In the genomic region with DNA sequence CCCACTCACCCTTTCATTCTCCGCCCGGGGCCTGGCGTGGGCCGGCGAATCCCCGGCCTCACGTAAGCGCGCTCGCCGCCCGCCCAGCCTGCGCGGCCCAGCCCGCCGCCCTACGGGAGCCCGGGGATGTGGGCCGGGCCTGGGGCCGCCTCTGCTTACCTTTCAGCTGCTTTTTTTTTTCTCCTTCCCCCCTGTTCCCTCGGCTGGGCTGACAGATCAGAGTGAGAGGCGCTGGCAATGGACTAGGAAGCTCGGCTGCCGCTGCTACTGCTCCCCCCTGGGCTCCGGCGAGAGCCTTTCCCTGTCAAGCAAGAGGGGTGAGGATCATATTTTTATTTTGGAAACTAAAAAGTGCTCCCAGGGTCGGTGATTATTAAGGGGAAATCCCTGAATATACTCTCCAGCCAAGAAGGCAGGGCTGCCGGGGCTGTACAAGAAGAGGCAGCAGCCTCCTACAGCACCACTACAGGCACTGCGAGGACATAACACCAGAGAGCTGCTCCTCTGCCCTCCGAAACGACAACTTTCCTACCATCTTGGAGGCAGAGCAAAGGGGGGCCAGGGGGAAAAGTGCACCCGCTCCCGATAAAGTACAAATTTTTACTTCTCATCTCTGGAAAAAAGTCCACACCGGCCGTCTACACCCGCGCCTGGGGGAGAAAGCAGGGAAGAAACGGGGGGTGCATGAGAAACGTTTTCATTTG, we compare ENCODE assay signal across 1 cellular context.
TF ChIP-seq lines count a peak whose summit lies in the region.

A gene with protein sequence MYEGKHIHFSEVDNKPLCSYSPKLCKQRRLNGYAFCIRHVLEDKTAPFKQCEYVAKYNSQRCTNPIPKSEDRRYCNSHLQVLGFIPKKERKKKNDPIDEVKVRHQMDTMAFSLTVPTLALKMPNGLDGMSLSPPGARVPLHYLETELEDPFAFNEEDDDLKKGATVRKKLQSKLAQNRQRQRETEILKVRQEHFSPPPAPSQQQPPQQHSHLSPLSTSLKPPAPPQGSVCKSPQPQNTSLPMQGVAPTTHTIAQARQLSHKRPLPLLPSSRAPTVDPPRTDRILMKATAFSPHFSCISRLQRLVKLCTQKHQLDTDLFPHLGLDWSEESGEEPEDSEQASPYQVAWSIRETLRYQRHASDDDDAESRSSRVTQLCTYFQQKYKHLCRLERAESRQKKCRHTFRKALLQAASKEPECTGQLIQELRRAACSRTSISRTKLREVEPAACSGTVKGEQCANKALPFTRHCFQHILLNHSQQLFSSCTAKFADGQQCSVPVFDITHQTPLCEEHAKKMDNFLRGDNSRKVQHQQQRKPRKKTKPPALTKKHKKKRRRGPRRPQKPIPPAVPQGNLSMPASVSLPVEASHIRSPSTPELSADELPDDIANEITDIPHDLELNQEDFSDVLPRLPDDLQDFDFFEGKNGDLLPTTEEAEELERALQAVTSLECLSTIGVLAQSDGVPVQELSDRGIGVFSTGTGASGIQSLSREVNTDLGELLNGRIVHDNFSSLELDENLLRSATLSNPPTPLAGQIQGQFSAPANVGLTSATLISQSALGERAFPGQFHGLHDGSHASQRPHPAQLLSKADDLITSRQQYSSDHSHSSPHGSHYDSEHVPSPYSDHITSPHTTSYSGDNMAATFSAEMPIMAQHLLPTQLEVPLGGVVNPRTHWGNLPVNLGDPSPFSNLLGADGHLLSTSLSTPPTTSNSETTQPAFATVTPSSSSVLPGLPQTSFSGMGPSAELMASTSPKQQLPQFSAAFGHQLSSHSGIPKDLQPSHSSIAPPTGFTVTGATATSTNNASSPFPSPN (minus strand): TSS at position 433 of the 704 bp plus-strand sequence. CDS start 23,158 bp downstream, outside the sequence.

TF ChIP-seq in GM12878, 131 proteins besides CTCF, POLR2A, EP300 and RAD21 (continued from another document and continues in another):
- TF ChIP-seq, protein P1, sequence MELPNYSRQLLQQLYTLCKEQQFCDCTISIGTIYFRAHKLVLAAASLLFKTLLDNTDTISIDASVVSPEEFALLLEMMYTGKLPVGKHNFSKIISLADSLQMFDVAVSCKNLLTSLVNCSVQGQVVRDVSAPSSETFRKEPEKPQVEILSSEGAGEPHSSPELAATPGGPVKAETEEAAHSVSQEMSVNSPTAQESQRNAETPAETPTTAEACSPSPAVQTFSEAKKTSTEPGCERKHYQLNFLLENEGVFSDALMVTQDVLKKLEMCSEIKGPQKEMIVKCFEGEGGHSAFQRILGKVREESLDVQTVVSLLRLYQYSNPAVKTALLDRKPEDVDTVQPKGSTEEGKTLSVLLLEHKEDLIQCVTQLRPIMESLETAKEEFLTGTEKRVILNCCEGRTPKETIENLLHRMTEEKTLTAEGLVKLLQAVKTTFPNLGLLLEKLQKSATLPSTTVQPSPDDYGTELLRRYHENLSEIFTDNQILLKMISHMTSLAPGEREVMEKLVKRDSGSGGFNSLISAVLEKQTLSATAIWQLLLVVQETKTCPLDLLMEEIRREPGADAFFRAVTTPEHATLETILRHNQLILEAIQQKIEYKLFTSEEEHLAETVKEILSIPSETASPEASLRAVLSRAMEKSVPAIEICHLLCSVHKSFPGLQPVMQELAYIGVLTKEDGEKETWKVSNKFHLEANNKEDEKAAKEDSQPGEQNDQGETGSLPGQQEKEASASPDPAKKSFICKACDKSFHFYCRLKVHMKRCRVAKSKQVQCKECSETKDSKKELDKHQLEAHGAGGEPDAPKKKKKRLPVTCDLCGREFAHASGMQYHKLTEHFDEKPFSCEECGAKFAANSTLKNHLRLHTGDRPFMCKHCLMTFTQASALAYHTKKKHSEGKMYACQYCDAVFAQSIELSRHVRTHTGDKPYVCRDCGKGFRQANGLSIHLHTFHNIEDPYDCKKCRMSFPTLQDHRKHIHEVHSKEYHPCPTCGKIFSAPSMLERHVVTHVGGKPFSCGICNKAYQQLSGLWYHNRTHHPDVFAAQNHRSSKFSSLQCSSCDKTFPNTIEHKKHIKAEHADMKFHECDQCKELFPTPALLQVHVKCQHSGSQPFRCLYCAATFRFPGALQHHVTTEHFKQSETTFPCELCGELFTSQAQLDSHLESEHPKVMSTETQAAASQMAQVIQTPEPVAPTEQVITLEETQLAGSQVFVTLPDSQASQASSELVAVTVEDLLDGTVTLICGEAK (IDR thresholded peaks at IDR 0.05; ENCODE audit: borderline replicate concordance) = no peak; the same call in 1 of the 2 replicates
- no peak for TF ChIP-seq TARDBP (IDR thresholded peaks at IDR 0.05; ENCODE audit: borderline replicate concordance)
- no peak for TF ChIP-seq RUNX3 (IDR thresholded peaks at IDR 0.05; ENCODE audit: low read length)
- 0 out of 2 replicates have a peak, but pooled peaks have one; percentile 5 for TF ChIP-seq IRF4 (IDR thresholded peaks at IDR 0.05; ENCODE audit: low read depth, low read length)
- TF ChIP-seq KDM1A (IDR thresholded peaks at IDR 0.05; ENCODE audit: borderline replicate concordance) = no peak
- TF ChIP-seq, protein P2, sequence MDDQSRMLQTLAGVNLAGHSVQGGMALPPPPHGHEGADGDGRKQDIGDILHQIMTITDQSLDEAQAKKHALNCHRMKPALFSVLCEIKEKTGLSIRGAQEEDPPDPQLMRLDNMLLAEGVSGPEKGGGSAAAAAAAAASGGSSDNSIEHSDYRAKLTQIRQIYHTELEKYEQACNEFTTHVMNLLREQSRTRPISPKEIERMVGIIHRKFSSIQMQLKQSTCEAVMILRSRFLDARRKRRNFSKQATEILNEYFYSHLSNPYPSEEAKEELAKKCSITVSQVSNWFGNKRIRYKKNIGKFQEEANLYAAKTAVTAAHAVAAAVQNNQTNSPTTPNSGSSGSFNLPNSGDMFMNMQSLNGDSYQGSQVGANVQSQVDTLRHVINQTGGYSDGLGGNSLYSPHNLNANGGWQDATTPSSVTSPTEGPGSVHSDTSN (IDR thresholded peaks at IDR 0.05; ENCODE audit: insufficient replicate concordance, low read depth, low read length) = no peak
- TF ChIP-seq BHLHE40 (IDR thresholded peaks at IDR 0.05; ENCODE audit: borderline replicate concordance in 1 of 2, low read depth in 2 of 2, low read length in 1 of 2) = no peak
- TF ChIP-seq, protein P3, sequence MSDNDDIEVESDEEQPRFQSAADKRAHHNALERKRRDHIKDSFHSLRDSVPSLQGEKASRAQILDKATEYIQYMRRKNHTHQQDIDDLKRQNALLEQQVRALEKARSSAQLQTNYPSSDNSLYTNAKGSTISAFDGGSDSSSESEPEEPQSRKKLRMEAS (IDR thresholded peaks at IDR 0.05; ENCODE audit: low read depth, low read length) = no peak
- no peak for TF ChIP-seq EGR1 (IDR thresholded peaks at IDR 0.05; ENCODE audit: borderline replicate concordance in 1 of 2, low read depth in 2 of 2, low read length in 2 of 2)
- peak; percentile 30; the same call in 1 of the 2 replicates for TF ChIP-seq HCFC1 (IDR thresholded peaks at IDR 0.05; ENCODE audit: low read length)
- TF ChIP-seq POLR2AphosphoS2 (IDR thresholded peaks at IDR 0.05; ENCODE audit: low read depth, low read length) = no peak; the same call in 1 of the 2 replicates
- TF ChIP-seq ZNF384 (IDR thresholded peaks at IDR 0.05; ENCODE audit: borderline replicate concordance, low read depth, low read length) = peak; percentile 80
- TF ChIP-seq, protein P4, sequence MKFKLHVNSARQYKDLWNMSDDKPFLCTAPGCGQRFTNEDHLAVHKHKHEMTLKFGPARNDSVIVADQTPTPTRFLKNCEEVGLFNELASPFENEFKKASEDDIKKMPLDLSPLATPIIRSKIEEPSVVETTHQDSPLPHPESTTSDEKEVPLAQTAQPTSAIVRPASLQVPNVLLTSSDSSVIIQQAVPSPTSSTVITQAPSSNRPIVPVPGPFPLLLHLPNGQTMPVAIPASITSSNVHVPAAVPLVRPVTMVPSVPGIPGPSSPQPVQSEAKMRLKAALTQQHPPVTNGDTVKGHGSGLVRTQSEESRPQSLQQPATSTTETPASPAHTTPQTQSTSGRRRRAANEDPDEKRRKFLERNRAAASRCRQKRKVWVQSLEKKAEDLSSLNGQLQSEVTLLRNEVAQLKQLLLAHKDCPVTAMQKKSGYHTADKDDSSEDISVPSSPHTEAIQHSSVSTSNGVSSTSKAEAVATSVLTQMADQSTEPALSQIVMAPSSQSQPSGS (IDR thresholded peaks at IDR 0.05; ENCODE audit: low read length) = no peak
- TF ChIP-seq TCF3 (IDR thresholded peaks at IDR 0.05; ENCODE audit: borderline replicate concordance, insufficient read depth, low read depth, low read length) = 0 out of 2 replicates have a peak, but pooled peaks have one; percentile 18
- no peak for TF ChIP-seq FOXK2 (IDR thresholded peaks at IDR 0.05)
- TF ChIP-seq, protein P5, sequence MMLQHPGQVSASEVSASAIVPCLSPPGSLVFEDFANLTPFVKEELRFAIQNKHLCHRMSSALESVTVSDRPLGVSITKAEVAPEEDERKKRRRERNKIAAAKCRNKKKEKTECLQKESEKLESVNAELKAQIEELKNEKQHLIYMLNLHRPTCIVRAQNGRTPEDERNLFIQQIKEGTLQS (IDR thresholded peaks at IDR 0.05; ENCODE audit: borderline replicate concordance, extremely low read depth, low read depth, low read length) = no peak
- TF ChIP-seq, protein P6, sequence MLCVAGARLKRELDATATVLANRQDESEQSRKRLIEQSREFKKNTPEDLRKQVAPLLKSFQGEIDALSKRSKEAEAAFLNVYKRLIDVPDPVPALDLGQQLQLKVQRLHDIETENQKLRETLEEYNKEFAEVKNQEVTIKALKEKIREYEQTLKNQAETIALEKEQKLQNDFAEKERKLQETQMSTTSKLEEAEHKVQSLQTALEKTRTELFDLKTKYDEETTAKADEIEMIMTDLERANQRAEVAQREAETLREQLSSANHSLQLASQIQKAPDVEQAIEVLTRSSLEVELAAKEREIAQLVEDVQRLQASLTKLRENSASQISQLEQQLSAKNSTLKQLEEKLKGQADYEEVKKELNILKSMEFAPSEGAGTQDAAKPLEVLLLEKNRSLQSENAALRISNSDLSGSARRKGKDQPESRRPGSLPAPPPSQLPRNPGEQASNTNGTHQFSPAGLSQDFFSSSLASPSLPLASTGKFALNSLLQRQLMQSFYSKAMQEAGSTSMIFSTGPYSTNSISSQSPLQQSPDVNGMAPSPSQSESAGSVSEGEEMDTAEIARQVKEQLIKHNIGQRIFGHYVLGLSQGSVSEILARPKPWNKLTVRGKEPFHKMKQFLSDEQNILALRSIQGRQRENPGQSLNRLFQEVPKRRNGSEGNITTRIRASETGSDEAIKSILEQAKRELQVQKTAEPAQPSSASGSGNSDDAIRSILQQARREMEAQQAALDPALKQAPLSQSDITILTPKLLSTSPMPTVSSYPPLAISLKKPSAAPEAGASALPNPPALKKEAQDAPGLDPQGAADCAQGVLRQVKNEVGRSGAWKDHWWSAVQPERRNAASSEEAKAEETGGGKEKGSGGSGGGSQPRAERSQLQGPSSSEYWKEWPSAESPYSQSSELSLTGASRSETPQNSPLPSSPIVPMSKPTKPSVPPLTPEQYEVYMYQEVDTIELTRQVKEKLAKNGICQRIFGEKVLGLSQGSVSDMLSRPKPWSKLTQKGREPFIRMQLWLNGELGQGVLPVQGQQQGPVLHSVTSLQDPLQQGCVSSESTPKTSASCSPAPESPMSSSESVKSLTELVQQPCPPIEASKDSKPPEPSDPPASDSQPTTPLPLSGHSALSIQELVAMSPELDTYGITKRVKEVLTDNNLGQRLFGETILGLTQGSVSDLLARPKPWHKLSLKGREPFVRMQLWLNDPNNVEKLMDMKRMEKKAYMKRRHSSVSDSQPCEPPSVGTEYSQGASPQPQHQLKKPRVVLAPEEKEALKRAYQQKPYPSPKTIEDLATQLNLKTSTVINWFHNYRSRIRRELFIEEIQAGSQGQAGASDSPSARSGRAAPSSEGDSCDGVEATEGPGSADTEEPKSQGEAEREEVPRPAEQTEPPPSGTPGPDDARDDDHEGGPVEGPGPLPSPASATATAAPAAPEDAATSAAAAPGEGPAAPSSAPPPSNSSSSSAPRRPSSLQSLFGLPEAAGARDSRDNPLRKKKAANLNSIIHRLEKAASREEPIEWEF (IDR thresholded peaks at IDR 0.05; ENCODE audit: insufficient replicate concordance, low read depth, low read length) = no peak
- peak; percentile 82 for TF ChIP-seq SMARCA5 (IDR thresholded peaks at IDR 0.05)
- TF ChIP-seq POU2F2 (IDR thresholded peaks at IDR 0.05; ENCODE audit: borderline replicate concordance, low read depth, low read length) = peak; percentile 51; the same call in 2 of the 3 replicates
- TF ChIP-seq BCL11A (IDR thresholded peaks at IDR 0.05; ENCODE audit: low read depth, low read length) = no peak
- peak; percentile 6; the same call in 1 of the 2 replicates for TF ChIP-seq JUNB (IDR thresholded peaks at IDR 0.05)
- TF ChIP-seq, protein P7, sequence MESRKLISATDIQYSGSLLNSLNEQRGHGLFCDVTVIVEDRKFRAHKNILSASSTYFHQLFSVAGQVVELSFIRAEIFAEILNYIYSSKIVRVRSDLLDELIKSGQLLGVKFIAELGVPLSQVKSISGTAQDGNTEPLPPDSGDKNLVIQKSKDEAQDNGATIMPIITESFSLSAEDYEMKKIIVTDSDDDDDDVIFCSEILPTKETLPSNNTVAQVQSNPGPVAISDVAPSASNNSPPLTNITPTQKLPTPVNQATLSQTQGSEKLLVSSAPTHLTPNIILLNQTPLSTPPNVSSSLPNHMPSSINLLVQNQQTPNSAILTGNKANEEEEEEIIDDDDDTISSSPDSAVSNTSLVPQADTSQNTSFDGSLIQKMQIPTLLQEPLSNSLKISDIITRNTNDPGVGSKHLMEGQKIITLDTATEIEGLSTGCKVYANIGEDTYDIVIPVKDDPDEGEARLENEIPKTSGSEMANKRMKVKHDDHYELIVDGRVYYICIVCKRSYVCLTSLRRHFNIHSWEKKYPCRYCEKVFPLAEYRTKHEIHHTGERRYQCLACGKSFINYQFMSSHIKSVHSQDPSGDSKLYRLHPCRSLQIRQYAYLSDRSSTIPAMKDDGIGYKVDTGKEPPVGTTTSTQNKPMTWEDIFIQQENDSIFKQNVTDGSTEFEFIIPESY (IDR thresholded peaks at IDR 0.05) = no peak
- no peak; the same call in 1 of the 2 replicates for TF ChIP-seq ZNF207 (IDR thresholded peaks at IDR 0.05; ENCODE audit: borderline replicate concordance)
- TF ChIP-seq MYB (IDR thresholded peaks at IDR 0.05; ENCODE audit: borderline replicate concordance, low read depth, low read length) = no peak
- peak; percentile 79; the same call in 1 of the 2 replicates for TF ChIP-seq PML (IDR thresholded peaks at IDR 0.05; ENCODE audit: low read length)
- TF ChIP-seq, protein P8, sequence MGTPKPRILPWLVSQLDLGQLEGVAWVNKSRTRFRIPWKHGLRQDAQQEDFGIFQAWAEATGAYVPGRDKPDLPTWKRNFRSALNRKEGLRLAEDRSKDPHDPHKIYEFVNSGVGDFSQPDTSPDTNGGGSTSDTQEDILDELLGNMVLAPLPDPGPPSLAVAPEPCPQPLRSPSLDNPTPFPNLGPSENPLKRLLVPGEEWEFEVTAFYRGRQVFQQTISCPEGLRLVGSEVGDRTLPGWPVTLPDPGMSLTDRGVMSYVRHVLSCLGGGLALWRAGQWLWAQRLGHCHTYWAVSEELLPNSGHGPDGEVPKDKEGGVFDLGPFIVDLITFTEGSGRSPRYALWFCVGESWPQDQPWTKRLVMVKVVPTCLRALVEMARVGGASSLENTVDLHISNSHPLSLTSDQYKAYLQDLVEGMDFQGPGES (IDR thresholded peaks at IDR 0.05) = no peak
